Comparison of ENCODE assay signal across 11 cellular contexts in genomic region chr1:3504151-3504822, GRCh38. TPM values are rescaled to one million over a fixed set of nuclear protein-coding genes. Genes with fewer than 3 reads are reported as not detected.
A peak's percentile ranks its signal among the peaks of the same experiment; 100 is the strongest.
DNase-seq lines count a peak whose midpoint lies in the region; TF ChIP-seq lines count a peak whose summit lies in the region.
"Had no signal": no experiment of that assay in that cellular context is flagged by ENCODE, and none has a peak within 500 bp of the region (broad histone marks: within the 10 kb centered on the region; RNA-seq: fewer than 3 reads in every experiment).

No MANE protein-coding gene starts in this region.

- no peaks in the 10 kb centered on the region for H3K9me3 ChIP-seq in mammary epithelial cell (replicated peaks; ENCODE audit: insufficient read depth, low read length)
- no peaks in the 10 kb centered on the region for H3K9me3 ChIP-seq in suprapubic skin

- peaks cover 5% of the 10 kb centered on the region for H3K27me3 ChIP-seq in mammary epithelial cell (ENCODE audit: insufficient read depth, low read length)
- no peaks in the 10 kb centered on the region for H3K27me3 ChIP-seq in suprapubic skin

- H3K79me2 ChIP-seq in mammary epithelial cell (ENCODE audit: insufficient read depth, low read length) = no peaks in the 10 kb centered on the region

- no peaks in the 10 kb centered on the region for H4K20me1 ChIP-seq in mammary epithelial cell (ENCODE audit: insufficient read depth, low read length)

- intact Hi-C loops in mammary epithelial cell (cut with micrococcal nuclease) = no loop called here

- no peak overlapping the region for H3K4me2 ChIP-seq in mammary epithelial cell (ENCODE audit: insufficient read depth, low read depth, low read length)

- H3K4me3 ChIP-seq in mammary epithelial cell (replicated peaks in 1 of 3; ENCODE audit: insufficient read depth in 1 of 3, low read depth in 2 of 3, low read length in 3 of 3) (no peak overlapping the region), suprapubic skin (no peak overlapping the region)

- dilution Hi-C loops in mammary epithelial cell (cut with HindIII; ENCODE audit: low sequenced_read_pairs) = no loop called here

- H3K36me3 ChIP-seq in mammary epithelial cell (ENCODE audit: insufficient read depth, low read length) (no peaks in the 10 kb centered on the region), suprapubic skin (peaks cover 57% of the 10 kb centered on the region)

- 86% methylated on average over 17 of the region's 31 CpGs for WGBS in mammary epithelial cell (ENCODE audit: low coverage, missing lambda C conversion rate)
- WGBS in suprapubic skin = 27% methylated on average over 8 of the region's 31 CpGs

- TF ChIP-seq EP300 in suprapubic skin (IDR thresholded peaks at IDR 0.05) = no peak

- DNase-seq in HS-27A (ENCODE audit: low read depth) = peak; percentile 92
- peak; percentile 51 for DNase-seq in mammary epithelial cell
- DNase-seq in kidney tubule cell (ENCODE audit: low spot score) = peak; percentile 76
- DNase-seq in suprapubic skin (ENCODE audit: low spot score in 2 of 2) = peak; percentile 92 to 93
- no peak for DNase-seq in Kasumi-1 (lab: John Stamatoyannopoulos, UW)
- no peak for DNase-seq in middle frontal gyrus (ENCODE audit: extremely low spot score, low spot score)
- no peak for DNase-seq in NOMO-1 treated with DMSO at 0.1 percent for 48 hours (lab: John Stamatoyannopoulos, UW; ENCODE audit: unreplicated experiment)
- DNase-seq in DMS 273 (lab: John Stamatoyannopoulos, UW; ENCODE audit: unreplicated experiment) = no peak
- DNase-seq: activated CD4-positive, alpha-beta T cell treated with anti-CD3 and anti-CD28 coated beads for 48 hours; endodermal cell; NCI-H2081 had no signal

- CTCF ChIA-PET in mammary epithelial cell (lab: Charles Lee; ENCODE audit: low non-redundant PET) = no interaction called here

- H2AFZ ChIP-seq in mammary epithelial cell (ENCODE audit: low read depth, low read length) = no peak overlapping the region

- in situ Hi-C loops in mammary epithelial cell (cut with MboI; ENCODE audit: low sequenced_read_pairs in 2 of 2) = no loop called here

- no peak for TF ChIP-seq POLR2A in suprapubic skin (IDR thresholded peaks at IDR 0.05)

- no peak overlapping the region for H3K27ac ChIP-seq in mammary epithelial cell (ENCODE audit: insufficient read depth, low read depth, low read length)
- H3K27ac ChIP-seq in suprapubic skin = peak overlapping the region; percentile 79

- no peak overlapping the region for H3K9ac ChIP-seq in mammary epithelial cell (ENCODE audit: insufficient read depth, low read length)

- no peak for TF ChIP-seq CTCF in mammary epithelial cell (conservative IDR thresholded peaks at IDR 0.05 in 1 of 2, IDR thresholded peaks at IDR 0.05 in 1 of 2; ENCODE audit: extremely low read depth in 1 of 2, insufficient read depth in 1 of 2, low read depth in 1 of 2, low read length in 2 of 2)
- TF ChIP-seq CTCF in suprapubic skin (IDR thresholded peaks at IDR 0.05) = no peak

- no TSS peak for BruUV-seq in mammary epithelial cell (replicated peaks; lab: Mats Ljungman, UMichigan)

- H3K4me1 ChIP-seq in mammary epithelial cell (ENCODE audit: insufficient read depth, low read length) = no peaks in the 10 kb centered on the region
- peaks cover 33% of the 10 kb centered on the region for H3K4me1 ChIP-seq in suprapubic skin

RNA-seq across cellular contexts. Expression of gene ARHGEF16, which starts 49.8 kb away (rescaled TPM):
- 1 to 10 TPM; 5.9 to 6.7 TPM for total RNA-seq in mammary epithelial cell
- polyA plus RNA-seq in mammary epithelial cell = 7.6 TPM
- polyA minus RNA-seq in mammary epithelial cell = 3.5 TPM
- 10 to 100 TPM in 1 of 4 donors, 1 to 10 TPM in 3; 5.9 to 13.6 (median 8.4) TPM for total RNA-seq in suprapubic skin

Comparison
In these comparisons a context has a peak if more than half of its experiments do, and no peak if none do; other contexts are left out.
1. DNase-seq: peak in HS-27A (single experiment), mammary epithelial cell (single experiment), kidney tubule cell (single experiment) and suprapubic skin (2 of 2); none in Kasumi-1 (0 of 2), middle frontal gyrus (single experiment), NOMO-1 treated with DMSO at 0.1 percent for 48 hours (single experiment) and DMS 273 (single experiment).